1 cellular context compared by ENCODE assay signal in genomic region chr2:66443977-66444855, GRCh38.
TF ChIP-seq lines count a peak whose summit lies in the region.

No MANE protein-coding gene starts in this region.

TF ChIP-seq in GM23338, 12 proteins besides CTCF, POLR2A, EP300 and RAD21 (continued from another document):
- TF ChIP-seq ZNF462 (CRISPR knock-in tag; IDR thresholded peaks at IDR 0.05) (no peak), ETS1 (IDR thresholded peaks at IDR 0.05) (no peak), EZH2 (IDR thresholded peaks at IDR 0.05; ENCODE audit: low read depth, unreplicated experiment) (peak; percentile 91), EZH2phosphoT487 (IDR thresholded peaks at IDR 0.05; ENCODE audit: unreplicated experiment) (peak; percentile 90)
